In the genomic region with DNA sequence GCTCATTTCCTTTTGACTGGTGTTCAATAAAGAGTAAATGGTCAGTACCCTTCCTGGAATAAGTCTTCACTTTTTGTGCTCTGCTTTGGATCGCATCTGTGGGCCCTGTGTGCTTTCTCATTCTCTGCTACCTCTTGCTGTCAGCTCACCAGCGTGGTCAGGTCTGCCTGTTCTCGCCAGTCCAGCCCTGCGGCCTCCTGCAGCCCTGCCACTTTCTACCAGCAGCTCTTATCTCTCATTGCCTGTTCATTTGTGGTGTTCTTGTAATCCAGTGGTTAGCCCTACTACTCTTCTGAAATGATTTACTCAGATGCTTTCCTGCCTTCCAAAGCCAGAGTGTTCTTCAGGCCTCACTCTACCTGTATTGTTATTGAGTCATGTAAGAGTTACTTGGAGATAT, we compare ENCODE assay signal across 22 cellular contexts.
"Had no signal": no experiment of that assay in that cellular context is flagged by ENCODE, and none has a peak within 500 bp of the region (broad histone marks: within the 10 kb centered on the region; RNA-seq: fewer than 3 reads in every experiment).

No MANE protein-coding gene starts in this region.

- H3K4me3 ChIP-seq: dorsolateral prefrontal cortex, heart right ventricle, left ventricle myocardium inferior, lung, pancreas, smooth muscle cell, tibial artery, upper lobe of left lung, uterus had no signal

- H3K9me3 ChIP-seq: heart right ventricle, left ventricle myocardium inferior, pancreas, tibial artery, upper lobe of left lung, uterus had no signal

- H3K4me1 ChIP-seq: pancreas, tibial artery, uterus had no signal

- H3K4me1 Mint-ChIP-seq: neural crest cell had no signal

- H3K27me3 Mint-ChIP-seq: naive thymus-derived CD4-positive, alpha-beta T cell; progenitor cell of endocrine pancreas; stimulated activated memory B cell treated with anti-CD40 and anti-IgM and Interleukin-4, amounts not matched to agents 10 μg/mL and 1 μg/mL and 100 μg/mL, for 72 hours; stimulated activated naive CD8-positive, alpha-beta T cell treated with anti-CD3 and anti-CD28 coated beads, Interleukin-15, Interleukin-2, amounts not matched to agents 100 ng/mL and 50 ng/mL, for 24 hours had no signal

- H3K27me3 ChIP-seq: dorsolateral prefrontal cortex, heart right ventricle, pancreas, tibial artery, upper lobe of left lung, uterus had no signal

- DNase-seq: cortex of kidney; dorsolateral prefrontal cortex; effector CD8-positive, alpha-beta T cell; heart right ventricle; hypothalamus; left ventricle myocardium inferior; mesendoderm; naive thymus-derived CD4-positive, alpha-beta T cell; pancreas; right cardiac atrium; stimulated activated CD4-positive, alpha-beta T cell treated with anti-CD3 and anti-CD28 coated beads, Interleukin-4, amount 100 ng/mL, for 1 hour; stimulated activated CD8-positive, alpha-beta memory T cell treated with anti-CD3 and anti-CD28 coated beads, Interleukin-4, amount 100 ng/mL, for 48 hours; tibial artery; upper lobe of left lung; uterus had no signal

- H3K27ac ChIP-seq: dorsolateral prefrontal cortex, heart right ventricle, left ventricle myocardium inferior, pancreas, tibial artery, upper lobe of left lung, uterus had no signal

- H3K4me2 ChIP-seq: smooth muscle cell had no signal

- H3K4me3 Mint-ChIP-seq: naive thymus-derived CD4-positive, alpha-beta T cell; neural crest cell; stimulated activated memory B cell treated with anti-CD40 and anti-IgM and Interleukin-4, amounts not matched to agents 10 μg/mL and 1 μg/mL and 100 μg/mL, for 72 hours; stimulated activated naive CD8-positive, alpha-beta T cell treated with anti-CD3 and anti-CD28 coated beads, Interleukin-15, Interleukin-2, amounts not matched to agents 100 ng/mL and 50 ng/mL, for 24 hours had no signal

- H3K27ac Mint-ChIP-seq: naive thymus-derived CD4-positive, alpha-beta T cell; progenitor cell of endocrine pancreas; stimulated activated memory B cell treated with anti-CD40 and anti-IgM and Interleukin-4, amounts not matched to agents 10 μg/mL and 1 μg/mL and 100 μg/mL, for 72 hours; stimulated activated naive CD8-positive, alpha-beta T cell treated with anti-CD3 and anti-CD28 coated beads, Interleukin-15, Interleukin-2, amounts not matched to agents 100 ng/mL and 50 ng/mL, for 24 hours had no signal

- H3K9me3 Mint-ChIP-seq: naive thymus-derived CD4-positive, alpha-beta T cell; stimulated activated memory B cell treated with anti-CD40 and anti-IgM and Interleukin-4, amounts not matched to agents 10 μg/mL and 1 μg/mL and 100 μg/mL, for 72 hours had no signal

- ATAC-seq: esophagus mucosa; naive thymus-derived CD4-positive, alpha-beta T cell; right cardiac atrium; stimulated activated memory B cell treated with anti-CD40 and anti-IgM and Interleukin-4, amounts not matched to agents 10 μg/mL and 1 μg/mL and 100 μg/mL, for 72 hours had no signal

- H3K36me3 ChIP-seq: heart right ventricle, left ventricle myocardium inferior, pancreas, tibial artery, upper lobe of left lung, uterus had no signal
